In genomic region chr4:163191999-163192398, GRCh38 we compare ENCODE assay signal across 15 cellular contexts. TPM values are rescaled to one million over a fixed set of nuclear protein-coding genes. Genes with fewer than 3 reads are reported as not detected.
DNase-seq lines count a peak whose midpoint lies in the region; ATAC-seq and TF ChIP-seq lines count a peak whose summit lies in the region.
"Had no signal": no experiment of that assay in that cellular context is flagged by ENCODE, and none has a peak within 500 bp of the region (broad histone marks: within the 10 kb centered on the region; RNA-seq: fewer than 3 reads in every experiment).

No MANE protein-coding gene starts in this region.

- no peaks in the 10 kb centered on the region for H3K4me1 Mint-ChIP-seq in MCF 10A (ENCODE audit: insufficient read depth, unreplicated experiment)
- H3K4me1 Mint-ChIP-seq: CD4-positive, alpha-beta memory T cell had no signal

- H3K4me2 ChIP-seq in mammary epithelial cell (ENCODE audit: insufficient read depth, low read depth, low read length) (no peak overlapping the region), MM.1S (ENCODE audit: low read depth, low read length) (no peak overlapping the region)

- H3K9me3 Mint-ChIP-seq in MCF 10A (ENCODE audit: unreplicated experiment): peaks cover 23% of the 10 kb centered on the region

- H3K4me3 Mint-ChIP-seq in MCF 10A (ENCODE audit: unreplicated experiment): no peak overlapping the region
- H3K4me3 Mint-ChIP-seq: CD4-positive, alpha-beta memory T cell had no signal

- intact Hi-C loops in mammary epithelial cell (cut with micrococcal nuclease) (loop anchor here (1.0 to 5.0 kb wide), 2 partner anchors 80 to 144 kb away; no protein-coding TSS in a partner anchor), MCF 10A (cut with micrococcal nuclease) (no loop called here), upper lobe of right lung (cut with DNase I) (no loop called here)

- H3K36me3 Mint-ChIP-seq in MCF 10A (ENCODE audit: insufficient read depth, unreplicated experiment): no peaks in the 10 kb centered on the region

- H3K27me3 Mint-ChIP-seq in MCF 10A (ENCODE audit: insufficient read depth, unreplicated experiment): no peaks in the 10 kb centered on the region
- H3K27me3 Mint-ChIP-seq: progenitor cell of endocrine pancreas had no signal

- 61% methylated on average over 3 of the region's 3 CpGs for WGBS in mammary epithelial cell (ENCODE audit: low coverage, missing lambda C conversion rate)

- H3K9me3 ChIP-seq in mammary epithelial cell (replicated peaks; ENCODE audit: insufficient read depth, low read length) (peaks cover 5% of the 10 kb centered on the region), MM.1S (replicated peaks; ENCODE audit: insufficient read depth, low read length) (no peaks in the 10 kb centered on the region), upper lobe of right lung (peaks cover 17% of the 10 kb centered on the region)

- in situ Hi-C loops in mammary epithelial cell (cut with MboI; ENCODE audit: low sequenced_read_pairs in 2 of 2): no loop called here

- no peak overlapping the region for H3K27ac ChIP-seq in mammary epithelial cell (ENCODE audit: insufficient read depth, low read depth, low read length)
- no peak overlapping the region for H3K27ac ChIP-seq in MM.1S (ENCODE audit: low read length)
- H3K27ac ChIP-seq in upper lobe of right lung: no peak overlapping the region
- H3K27ac ChIP-seq: HL-60, vagina had no signal

- H3K9me2 ChIP-seq in MM.1S (replicated peaks; ENCODE audit: insufficient read depth, low read length): no peaks in the 10 kb centered on the region

- ATAC-seq in upper lobe of right lung (no peak), GM18861 (IDR thresholded peaks at IDR 0.05; ENCODE audit: unreplicated experiment) (no peak), GM18867 (IDR thresholded peaks at IDR 0.05; ENCODE audit: unreplicated experiment) (no peak)
- ATAC-seq: left ventricle myocardium superior had no signal

- DNase-seq in mammary epithelial cell (peak; percentile 23), MCF 10A (ENCODE audit: unreplicated experiment) (no peak), MM.1S (peak; percentile 28), dermis blood vessel endothelial cell (peak; percentile 41), upper lobe of right lung (no peak), NCI-H1417 (lab: John Stamatoyannopoulos, UW) (no peak)
- DNase-seq: aorta; CD4-positive, alpha-beta memory T cell; left ventricle myocardium superior; NCI-H2107 had no signal

- TF ChIP-seq CTCF in mammary epithelial cell (conservative IDR thresholded peaks at IDR 0.05 in 1 of 2, IDR thresholded peaks at IDR 0.05 in 1 of 2; ENCODE audit: extremely low read depth in 1 of 2, insufficient read depth in 1 of 2, low read depth in 1 of 2, low read length in 2 of 2): peak; percentile 27 to 58
- TF ChIP-seq CTCF in MCF 10A (IDR thresholded peaks at IDR 0.05; ENCODE audit: unreplicated experiment): no peak
- peak; percentile 48 for TF ChIP-seq CTCF in MM.1S (IDR thresholded peaks at IDR 0.05; ENCODE audit: low read length)
- TF ChIP-seq CTCF in upper lobe of right lung (IDR thresholded peaks at IDR 0.05): peak; percentile 13

- dilution Hi-C loops in mammary epithelial cell (cut with HindIII; ENCODE audit: low sequenced_read_pairs): no loop called here

- no peak overlapping the region for H3K9ac ChIP-seq in mammary epithelial cell (ENCODE audit: insufficient read depth, low read length)
- no peak overlapping the region for H3K9ac ChIP-seq in MM.1S (ENCODE audit: low read length)

- no peak overlapping the region for H2AFZ ChIP-seq in mammary epithelial cell (ENCODE audit: low read depth, low read length)
- H2AFZ ChIP-seq in MM.1S (ENCODE audit: low read length): no peak overlapping the region

- H3K4me3 ChIP-seq in mammary epithelial cell (replicated peaks in 1 of 3; ENCODE audit: insufficient read depth in 1 of 3, low read depth in 2 of 3, low read length in 3 of 3): no peak overlapping the region
- no peak overlapping the region for H3K4me3 ChIP-seq in MM.1S (ENCODE audit: low read length)
- no peak overlapping the region for H3K4me3 ChIP-seq in upper lobe of right lung
- H3K4me3 ChIP-seq: vagina had no signal

- H3F3A ChIP-seq in MM.1S (ENCODE audit: insufficient read depth, low read length): no peaks in the 10 kb centered on the region

- CTCF ChIA-PET in mammary epithelial cell (lab: Charles Lee; ENCODE audit: low non-redundant PET): interaction anchor here (0.7 to 0.8 kb wide), 2 partner anchors 86 to 505 kb away, joined by 3 to 5 read pairs; no protein-coding TSS in a partner anchor
- CTCF ChIA-PET in MCF 10A (lab: Yijun Ruan, JAX): interaction anchor here (0.7 to 1.0 kb wide), 2 partner anchors 17 to 708 kb away, joined by 3 read pairs; no protein-coding TSS in a partner anchor

- H4K20me1 ChIP-seq in mammary epithelial cell (ENCODE audit: insufficient read depth, low read length) (no peaks in the 10 kb centered on the region), MM.1S (ENCODE audit: insufficient read depth, low read length) (no peaks in the 10 kb centered on the region)

- H3K79me2 ChIP-seq in mammary epithelial cell (ENCODE audit: insufficient read depth, low read length) (no peaks in the 10 kb centered on the region), MM.1S (ENCODE audit: low read length) (no peaks in the 10 kb centered on the region)

- POLR2A ChIA-PET in MCF 10A (lab: Yijun Ruan, JAX): no interaction called here

- no peaks in the 10 kb centered on the region for H3K36me3 ChIP-seq in mammary epithelial cell (ENCODE audit: insufficient read depth, low read length)
- H3K36me3 ChIP-seq in MM.1S (replicated peaks; ENCODE audit: insufficient read depth, low read length): no peaks in the 10 kb centered on the region
- no peaks in the 10 kb centered on the region for H3K36me3 ChIP-seq in upper lobe of right lung
- H3K36me3 ChIP-seq: vagina had no signal

- H3K4me1 ChIP-seq in mammary epithelial cell (ENCODE audit: insufficient read depth, low read length) (no peaks in the 10 kb centered on the region), MM.1S (ENCODE audit: low read length) (no peaks in the 10 kb centered on the region), upper lobe of right lung (no peaks in the 10 kb centered on the region)
- H3K4me1 ChIP-seq: vagina had no signal

- H3K27ac Mint-ChIP-seq in MCF 10A (ENCODE audit: low read depth, unreplicated experiment): no peak overlapping the region
- H3K27ac Mint-ChIP-seq: CD4-positive, alpha-beta memory T cell; progenitor cell of endocrine pancreas had no signal

- no peaks in the 10 kb centered on the region for H3K27me3 ChIP-seq in mammary epithelial cell (ENCODE audit: insufficient read depth, low read length)
- H3K27me3 ChIP-seq in MM.1S (replicated peaks; ENCODE audit: insufficient read depth, low read length): no peaks in the 10 kb centered on the region
- H3K27me3 ChIP-seq in upper lobe of right lung: no peaks in the 10 kb centered on the region
- H3K27me3 ChIP-seq: vagina had no signal

- BruUV-seq in mammary epithelial cell (replicated peaks; lab: Mats Ljungman, UMichigan) (no TSS peak), MCF 10A (replicated peaks; lab: Mats Ljungman, UMichigan) (no TSS peak)

RNA-seq across cellular contexts. Expression of gene NAF1, which starts 25.3 kb away (rescaled TPM):
- total RNA-seq in mammary epithelial cell: 10 to 100 TPM; 14.2 to 22.0 TPM
- polyA plus RNA-seq in mammary epithelial cell: 5.3 TPM
- 6.3 TPM for polyA minus RNA-seq in mammary epithelial cell
- total RNA-seq in MCF 10A (2022): 27.5 and 36.5 TPM in 2 replicates
- total RNA-seq in dermis blood vessel endothelial cell: 7.7 and 10.2 TPM in 2 replicates
- total RNA-seq in upper lobe of right lung: 23.2 TPM

Comparison
In these comparisons a context has a peak if more than half of its experiments do, and no peak if none do; other contexts are left out.
1. DNase-seq: peak in mammary epithelial cell (single experiment), MM.1S (single experiment) and dermis blood vessel endothelial cell (single experiment); none in MCF 10A (single experiment), upper lobe of right lung (single experiment) and NCI-H1417 (0 of 3).